24 cellular contexts compared by ENCODE assay signal in the genomic region with DNA sequence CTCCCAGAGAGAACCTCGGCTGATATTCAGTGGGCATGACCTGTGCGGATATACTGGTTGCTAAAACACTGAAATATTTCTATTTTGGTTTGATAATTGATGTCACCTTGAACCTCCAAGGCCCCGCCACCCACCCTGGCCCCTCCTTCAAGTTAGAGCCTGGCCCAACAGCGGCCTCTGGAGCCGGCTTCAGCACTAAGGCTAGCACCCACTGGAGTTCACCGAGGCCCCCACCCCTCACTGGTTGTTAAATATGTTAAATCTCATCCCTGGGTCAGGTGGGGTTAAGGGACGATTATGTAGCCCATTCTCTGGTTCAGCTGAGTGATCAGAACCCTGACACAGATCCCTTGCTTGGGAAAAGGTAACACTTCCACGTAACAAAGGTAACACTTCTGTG. TPM values are rescaled to one million over a fixed set of nuclear protein-coding genes. Genes with fewer than 3 reads are reported as not detected.
A peak's percentile ranks its signal among the peaks of the same experiment; 100 is the strongest.
DNase-seq lines count a peak whose midpoint lies in the region; ATAC-seq, FAIRE-seq and TF ChIP-seq lines count a peak whose summit lies in the region.
"Had no signal": no experiment of that assay in that cellular context is flagged by ENCODE, and none has a peak within 500 bp of the region (broad histone marks: within the 10 kb centered on the region; RNA-seq: fewer than 3 reads in every experiment).

No MANE protein-coding gene starts in this region.

- no peak overlapping the region for H3K4me2 ChIP-seq in K562 (ENCODE audit: insufficient read depth, low read length)

- H3K4me3 ChIP-seq in K562 (no peak overlapping the region), BE2C (ENCODE audit: low read depth, low read length) (no peak overlapping the region)
- H3K4me3 ChIP-seq: SK-N-MC had no signal

- intact Hi-C loops in K562 (cut with micrococcal nuclease): no loop called here

- no peaks in the 10 kb centered on the region for H3K27me3 ChIP-seq in K562 (ENCODE audit: control insufficient read depth in 2 of 2, insufficient read depth in 2 of 2, low read length in 2 of 2)
- peaks cover 2% of the 10 kb centered on the region; the same call in 1 of the 2 replicates for H3K27me3 ChIP-seq in BE2C

- H3K36me3 Mint-ChIP-seq in memory B cell: peaks cover 27% of the 10 kb centered on the region

- H3K4me1 Mint-ChIP-seq in memory B cell: peaks cover 56% of the 10 kb centered on the region

- H3K27me3 Mint-ChIP-seq in memory B cell: no peaks in the 10 kb centered on the region
- H3K27me3 Mint-ChIP-seq: B cell; CD4-positive, CD25-positive, alpha-beta regulatory T cell had no signal

- TF ChIP-seq RAD21 in Ishikawa (IDR thresholded peaks at IDR 0.05; ENCODE audit: low read depth): no peak
- no peak for TF ChIP-seq RAD21 in K562 (CRISPR knock-in tag; conservative IDR thresholded peaks at IDR 0.05 in 1 of 2, IDR thresholded peaks at IDR 0.05 in 1 of 2)

- CTCF ChIA-PET in K562 (lab: Yijun Ruan, JAX; ENCODE audit: low intra/inter-chr PET ratio): no interaction called here

- FAIRE-seq in K562 (lab: Jason Lieb, UNC): no peak
- FAIRE-seq: H54 had no signal

- peak overlapping the region; percentile 55 for H3K27ac Mint-ChIP-seq in memory B cell
- H3K27ac Mint-ChIP-seq: B cell; CD4-positive, CD25-positive, alpha-beta regulatory T cell had no signal

- H3K4me3 Mint-ChIP-seq in memory B cell: no peak overlapping the region
- H3K4me3 Mint-ChIP-seq: B cell; CD4-positive, CD25-positive, alpha-beta regulatory T cell had no signal

- in situ Hi-C loops in K562 (cut with MboI): no loop called here

- ATAC-seq in K562: peak; percentile 58
- ATAC-seq in memory B cell (ENCODE audit: low read depth): no peak
- ATAC-seq in GM21786 (IDR thresholded peaks at IDR 0.05; ENCODE audit: unreplicated experiment): no peak
- ATAC-seq in GM21528 (IDR thresholded peaks at IDR 0.05; ENCODE audit: low FRiP score, unreplicated experiment): no peak

- 62% methylated on average over 7 of the region's 8 CpGs for WGBS in K562 (ENCODE audit: insufficient coverage, low coverage, missing lambda C conversion rate)

- no TSS peak for BruUV-seq in K562 (replicated peaks; lab: Mats Ljungman, UMichigan)

- no peaks in the 10 kb centered on the region for H3K9me3 ChIP-seq in K562 (replicated peaks; ENCODE audit: control insufficient read depth, insufficient read depth, low read depth, low read length)
- no peaks in the 10 kb centered on the region for H3K9me3 ChIP-seq in BE2C
- H3K9me3 ChIP-seq: Caco-2 had no signal

- H3K9ac ChIP-seq in K562 (ENCODE audit: insufficient read depth in 1 of 2, low read depth in 2 of 2, low read length in 2 of 2): no peak overlapping the region

- H3K79me2 ChIP-seq in K562 (ENCODE audit: control insufficient read depth, insufficient read depth, low read length): 0 out of 3 replicates have a peak, but pooled peaks cover 9% of the 10 kb centered on the region

- peaks cover 20% of the 10 kb centered on the region; the same call in 1 of the 2 replicates for H4K20me1 ChIP-seq in K562 (replicated peaks; ENCODE audit: control insufficient read depth, insufficient read depth, low read length)

- H3K4me1 ChIP-seq in K562 (replicated peaks in 1 of 2; ENCODE audit: control insufficient read depth in 2 of 2, insufficient read depth in 2 of 2, low read length in 2 of 2) (peaks cover 5 to 9% of the 10 kb centered on the region in 2 experiments; a peak in 3 of 5 replicates), BE2C (no peaks in the 10 kb centered on the region)
- H3K4me1 ChIP-seq: Caco-2 had no signal

- no peak overlapping the region for H3K27ac ChIP-seq in K562 (ENCODE audit: extremely low read depth, low read depth, low read length)
- H3K27ac ChIP-seq: HL-60, SK-N-MC had no signal

- H2AFZ ChIP-seq in K562 (ENCODE audit: low read depth, low read length): no peak overlapping the region

- TF ChIP-seq CTCF in K562 (IDR thresholded peaks at IDR 0.05 in 2 of 3, conservative IDR thresholded peaks at IDR 0.05 in 1 of 3; ENCODE audit: insufficient read depth in 2 of 3, low read depth in 1 of 3, low read length in 3 of 3): no peak
- TF ChIP-seq CTCF in BE2C (IDR thresholded peaks at IDR 0.05; ENCODE audit: low read depth, low read length): no peak

- TF ChIP-seq POLR2A in K562 (conservative IDR thresholded peaks at IDR 0.05): no peak

- POLR2A ChIA-PET in K562 (lab: Yijun Ruan, JAX): interaction anchor here (1.6 kb wide), 1 partner anchor 11 kb away, joined by 3 read pairs; no protein-coding TSS in a partner anchor

- H3K9me3 Mint-ChIP-seq in memory B cell: no peaks in the 10 kb centered on the region
- H3K9me3 Mint-ChIP-seq: CD4-positive, CD25-positive, alpha-beta regulatory T cell had no signal

- peak; percentile 22 for DNase-seq in ELF-1 (ENCODE audit: low read depth, low spot score)
- DNase-seq in K562 (ENCODE audit: extremely low read depth in 1 of 4, low spot score in 3 of 4): no peak
- no peak for DNase-seq in memory B cell (ENCODE audit: low spot score in 2 of 2)
- DNase-seq in BE2C: no peak
- no peak for DNase-seq in foreskin melanocyte
- DNase-seq: Caco-2; CD4-positive, CD25-positive, alpha-beta regulatory T cell; DMS153; GF-D8; KBM-7; NCI-H1105 treated with DMSO at 0.1 percent for 48 hours; NCI-H1694 treated with DMSO at 0.1 percent for 48 hours; NCI-H2107; NCI-H510A treated with DMSO at 0.1 percent for 48 hours; NCI-H82; OCI-M1; SHP77 had no signal

- H3K36me3 ChIP-seq in K562 (ENCODE audit: control insufficient read depth, insufficient read depth, low read length) (no peaks in the 10 kb centered on the region; the same call in 2 of the 3 replicates), BE2C (no peaks in the 10 kb centered on the region)

- no peaks in the 10 kb centered on the region for H3K9me1 ChIP-seq in K562 (ENCODE audit: control insufficient read depth, insufficient read depth, low read length)

- no peak for TF ChIP-seq EP300 in Ishikawa (IDR thresholded peaks at IDR 0.05; ENCODE audit: borderline replicate concordance)
- TF ChIP-seq EP300 in K562 (IDR thresholded peaks at IDR 0.05; ENCODE audit: low read length): no peak

TF ChIP-seq in Ishikawa, 13 proteins besides CTCF, POLR2A, EP300 and RAD21 (continues in another document):
- TF ChIP-seq CEBPB (IDR thresholded peaks at IDR 0.05): no peak
- TF ChIP-seq TCF12 (IDR thresholded peaks at IDR 0.05; ENCODE audit: low read depth): no peak

TF ChIP-seq in K562, 482 proteins besides CTCF, POLR2A, EP300 and RAD21:
- TF ChIP-seq, protein P1, sequence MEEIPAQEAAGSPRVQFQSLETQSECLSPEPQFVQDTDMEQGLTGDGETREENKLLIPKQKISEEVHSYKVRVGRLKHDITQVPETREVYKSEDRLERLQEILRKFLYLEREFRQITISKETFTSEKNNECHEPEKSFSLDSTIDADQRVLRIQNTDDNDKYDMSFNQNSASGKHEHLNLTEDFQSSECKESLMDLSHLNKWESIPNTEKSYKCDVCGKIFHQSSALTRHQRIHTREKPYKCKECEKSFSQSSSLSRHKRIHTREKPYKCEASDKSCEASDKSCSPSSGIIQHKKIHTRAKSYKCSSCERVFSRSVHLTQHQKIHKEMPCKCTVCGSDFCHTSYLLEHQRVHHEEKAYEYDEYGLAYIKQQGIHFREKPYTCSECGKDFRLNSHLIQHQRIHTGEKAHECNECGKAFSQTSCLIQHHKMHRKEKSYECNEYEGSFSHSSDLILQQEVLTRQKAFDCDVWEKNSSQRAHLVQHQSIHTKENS (CRISPR knock-in tag; IDR thresholded peaks at IDR 0.05): no peak
- TF ChIP-seq RBM25 (IDR thresholded peaks at IDR 0.05; ENCODE audit: low read depth, low read length, severe bottlenecking) (no peak), ELF2 (CRISPR knock-in tag; IDR thresholded peaks at IDR 0.05) (no peak), MIER1 (IDR thresholded peaks at IDR 0.05; ENCODE audit: low read depth) (peak; percentile 51; the same call in 1 of the 2 replicates), MAFK (IDR thresholded peaks at IDR 0.05; ENCODE audit: low read length) (no peak)

RNA-seq across cellular contexts. Expression of a gene that starts 24.3 kb away (rescaled TPM):
- total RNA-seq in K562 (2011; cell fraction: chromatin; rRNA removed; ENCODE audit: low replicate concordance): 239 and 361 TPM in 2 replicates
- total RNA-seq in K562 (2011; cell fraction: nucleolus; rRNA removed): 50.2 and 64.2 TPM in 2 replicates
- total RNA-seq in K562 (2011; cell fraction: nucleoplasm; rRNA removed): 170 and 237 TPM in 2 replicates
- total RNA-seq in K562 (2014; rRNA removed) (16.9 and 19.4 TPM in 2 replicates), K562 (2014; rRNA removed; fragmentation: Illumina TruSeq; extraction: Trizol) (29.6 and 38.5 TPM in 2 replicates), K562 (2015; rRNA removed; fragmentation: Illumina TruSeq; extraction: Trizol) (10.0 and 10.2 TPM in 2 replicates), K562 (2021) (21.3 and 25.4 TPM in 2 replicates)
- polyA plus RNA-seq in K562 (2011; rRNA removed) (37.5 and 44.3 TPM in 2 replicates), K562 (2014; fragmentation: Illumina TruSeq; extraction: Trizol) (33.2 and 43.0 TPM in 2 replicates), K562 (2014; fragmentation: Nextera tagmentation; extraction: Ambion mirVana) (10 to 100 TPM; 14.6 to 14.7 TPM), K562 (2014; rRNA removed) (21.6 and 22.4 TPM in 2 replicates)
- polyA plus RNA-seq in K562 (2011; cell fraction: cytosol; rRNA removed): 17.1 and 17.3 TPM in 2 replicates
- 33.7 and 36.1 TPM in 2 replicates for polyA plus RNA-seq in K562 (2011; cell fraction: nucleus; rRNA removed)
- polyA plus RNA-seq in K562 (2012): 12.5 and 61.2 TPM in 2 replicates
- polyA minus RNA-seq in K562 (2011; rRNA and poly(A)+ RNA removed): 83.6 and 102 TPM in 2 replicates
- polyA minus RNA-seq in K562 (2011; cell fraction: cytosol; rRNA and poly(A)+ RNA removed): 12.3 and 17.6 TPM in 2 replicates
- 21.1 and 66.1 TPM in 2 replicates for polyA minus RNA-seq in K562 (2011; cell fraction: nucleus; rRNA and poly(A)+ RNA removed)
- not detected for polyA plus RNA-seq in BE2C (2012; ENCODE audit: insufficient read depth, insufficient read length, low read depth)
